Comparison of ENCODE assay signal across 8 cellular contexts in the genomic region with DNA sequence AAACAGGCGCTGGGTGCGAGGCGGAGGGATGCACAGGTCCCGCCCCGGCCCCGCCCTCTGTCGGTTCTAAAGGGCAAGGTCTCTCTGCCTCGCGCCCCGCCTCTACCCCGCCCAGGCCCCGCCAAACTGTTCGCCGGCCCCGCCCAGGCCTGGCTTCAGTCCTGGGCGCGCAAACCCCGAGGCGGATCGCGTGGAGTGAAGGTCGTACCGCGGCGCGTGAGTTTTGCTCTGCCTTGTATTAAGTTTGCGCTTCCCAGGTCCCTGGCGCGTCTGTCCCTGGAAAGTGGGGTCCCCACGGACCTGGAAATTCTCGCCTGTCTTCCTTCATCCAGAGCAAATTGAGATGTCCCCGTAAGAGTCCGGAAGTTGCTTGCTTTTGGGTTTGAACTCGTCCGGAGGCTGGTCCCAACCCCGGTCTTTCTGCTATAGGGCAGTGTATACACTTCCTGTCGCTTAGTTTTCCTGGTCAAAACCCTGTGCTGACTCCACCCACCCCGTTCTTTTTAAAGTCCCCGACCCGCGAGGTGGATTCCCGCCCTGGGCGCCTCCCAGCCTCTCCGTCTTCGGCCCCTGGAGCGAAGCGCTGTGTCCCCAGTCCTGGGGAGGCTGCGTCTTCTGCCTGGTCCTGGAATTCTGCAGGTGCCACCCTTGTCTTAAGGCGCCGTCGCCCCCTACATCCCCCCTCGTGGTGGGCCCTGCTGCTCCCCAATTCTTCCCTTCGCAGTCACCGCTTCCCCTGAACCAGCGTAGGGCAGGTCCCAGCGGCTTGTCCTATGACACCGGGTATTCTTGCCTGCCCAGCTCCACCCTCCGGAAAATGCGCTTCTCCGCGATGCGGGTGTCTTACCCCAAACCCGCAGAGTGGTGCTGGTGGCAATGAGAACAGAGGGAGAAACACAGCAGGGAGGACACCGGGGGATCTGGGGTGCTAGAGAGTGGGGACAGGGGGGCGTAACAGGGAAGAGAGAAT. TPM values are rescaled to one million over a fixed set of nuclear protein-coding genes. Genes with fewer than 3 reads are reported as not detected.
DNase-seq lines count a peak whose midpoint lies in the region; ATAC-seq and TF ChIP-seq lines count a peak whose summit lies in the region.

No MANE protein-coding gene starts in this region.

- H3K36me3 ChIP-seq in uterus: no peaks in the 10 kb centered on the region

- TF ChIP-seq CTCF in GM12875 (IDR thresholded peaks at IDR 0.05; ENCODE audit: borderline replicate concordance, insufficient read depth, low read depth, low read length): no peak
- TF ChIP-seq CTCF in uterus (IDR thresholded peaks at IDR 0.05): peak in 1 of 4 experiments; percentile 47

- H3K4me3 ChIP-seq in GM12875 (ENCODE audit: low read depth, low read length) (peak overlapping the region; percentile 60), uterus (peak overlapping the region; percentile 49 to 60)

- H3K9me3 ChIP-seq in uterus: no peaks in the 10 kb centered on the region

- peak overlapping the region; percentile 39 to 81 for H3K27ac ChIP-seq in uterus

- TF ChIP-seq POLR2A in uterus (IDR thresholded peaks at IDR 0.05): peak in 1 of 2 donors; percentile 30

- DNase-seq in T-helper 1 cell (peak; percentile 86 to 92 (median 90)), anterior cingulate cortex (lab: John Stamatoyannopoulos, UW) (peak in 52 of 58 donors; percentile 1 to 78 (median 38)), hepatic stellate cell (ENCODE audit: low spot score) (peak; percentile 63), retina (peak; percentile 78), uterus (peak; percentile 87 to 89), HT-29 (ENCODE audit: low spot score) (no peak)

- intact Hi-C loops in uterus (cut with DNase I; ENCODE audit: low total_unique reads): no loop called here

- no peaks in the 10 kb centered on the region for H3K4me1 ChIP-seq in uterus

- peak; percentile 84 for ATAC-seq in HG02852 (IDR thresholded peaks at IDR 0.05; ENCODE audit: unreplicated experiment)

- H3K27me3 ChIP-seq in uterus: no peaks in the 10 kb centered on the region

RNA-seq across cellular contexts. Expression of a gene that starts 8.6 kb away (rescaled TPM):
- total RNA-seq in uterus: 10 to 100 TPM; 23.7 to 40.9 (median 30.4) TPM
- total RNA-seq in HT-29 (2014; rRNA removed; shearing (Covaris generic)): 1.8 and 2.1 TPM in 2 replicates

RNA-seq across cellular contexts. Expression of a gene that starts 34.0 kb away (rescaled TPM):
- 10 to 100 TPM in 2 of 4 donors, 1 to 10 TPM in 2; 2.9 to 32.8 (median 16.7) TPM for total RNA-seq in uterus
- total RNA-seq in HT-29 (2014; rRNA removed; shearing (Covaris generic)): 2.1 and 2.2 TPM in 2 replicates
